In genomic region chr10:132934953-132935352, GRCh38 we compare ENCODE assay signal across 24 cellular contexts. TPM values are rescaled to one million over a fixed set of nuclear protein-coding genes. Genes with fewer than 3 reads are reported as not detected.
DNase-seq lines count a peak whose midpoint lies in the region; ATAC-seq and TF ChIP-seq lines count a peak whose summit lies in the region.
"Had no signal": no experiment of that assay in that cellular context is flagged by ENCODE, and none has a peak within 500 bp of the region (broad histone marks: within the 10 kb centered on the region; RNA-seq: fewer than 3 reads in every experiment).

No MANE protein-coding gene starts in this region.

- no peaks in the 10 kb centered on the region for H3K4me1 ChIP-seq in right cardiac atrium (ENCODE audit: control insufficient read depth, insufficient read depth, low read length)
- no peaks in the 10 kb centered on the region for H3K4me1 ChIP-seq in osteoblast (ENCODE audit: insufficient read depth, low read length)
- H3K4me1 ChIP-seq in upper lobe of right lung: no peaks in the 10 kb centered on the region
- H3K4me1 ChIP-seq: BE2C, HAP-1 had no signal

- ATAC-seq in Right ventricle myocardium inferior (no peak), right cardiac atrium (no peak), upper lobe of right lung (no peak), GM21529 (IDR thresholded peaks at IDR 0.05; ENCODE audit: unreplicated experiment) (no peak)
- ATAC-seq: GM12878 had no signal

- H2AFZ ChIP-seq in osteoblast (ENCODE audit: low read length): no peak overlapping the region

- intact Hi-C loops in Right ventricle myocardium inferior (cut with DNase I): no loop called here
- intact Hi-C loops in right cardiac atrium (cut with DNase I): loop anchor here in 1 of 4 donors (5.0 kb wide), 1 partner anchor 187 kb away; no protein-coding TSS in a partner anchor
- intact Hi-C loops in upper lobe of right lung (cut with DNase I): no loop called here

- H3K4me3 Mint-ChIP-seq in chondrocyte (ENCODE audit: unreplicated experiment): no peak overlapping the region
- H3K4me3 Mint-ChIP-seq in osteocyte (ENCODE audit: unreplicated experiment): no peak overlapping the region
- H3K4me3 Mint-ChIP-seq: CD14-positive monocyte; CD4-positive, alpha-beta T cell; CD8-positive, alpha-beta memory T cell; HFFc6 had no signal

- no peaks in the 10 kb centered on the region for H3K36me3 Mint-ChIP-seq in chondrocyte (ENCODE audit: low read depth)
- H3K36me3 Mint-ChIP-seq in osteocyte (ENCODE audit: unreplicated experiment): no peaks in the 10 kb centered on the region
- H3K36me3 Mint-ChIP-seq: CD14-positive monocyte; CD8-positive, alpha-beta memory T cell had no signal

- no peaks in the 10 kb centered on the region for H3K9me3 ChIP-seq in right cardiac atrium (ENCODE audit: control insufficient read depth, low read length)
- H3K9me3 ChIP-seq in osteoblast (ENCODE audit: low read depth, low read length): no peaks in the 10 kb centered on the region
- no peaks in the 10 kb centered on the region for H3K9me3 ChIP-seq in upper lobe of right lung
- H3K9me3 ChIP-seq: BE2C; BLaER1 treated with 17β-estradiol and CSF1 and Interleukin-3, amounts not matched to agents 10 nM and 100 nM; HAP-1 had no signal

- H3K4me2 ChIP-seq in osteoblast (ENCODE audit: insufficient read depth, low read length): no peak overlapping the region
- H3K4me2 ChIP-seq: BLaER1 treated with 17β-estradiol and CSF1 and Interleukin-3, amounts not matched to agents 10 nM and 100 nM had no signal

- 80% methylated on average over 6 of the region's 6 CpGs for WGBS in right cardiac atrium

- H3K4me3 ChIP-seq in right cardiac atrium (ENCODE audit: low read length) (no peak overlapping the region), osteoblast (ENCODE audit: insufficient read depth, low read length) (no peak overlapping the region), upper lobe of right lung (no peak overlapping the region)
- H3K4me3 ChIP-seq: BLaER1 treated with 17β-estradiol and CSF1 and Interleukin-3, amounts not matched to agents 10 nM and 100 nM; GM12878; HAP-1 had no signal

- no peaks in the 10 kb centered on the region for H3K4me1 Mint-ChIP-seq in chondrocyte (ENCODE audit: low read depth)
- H3K4me1 Mint-ChIP-seq in osteocyte (ENCODE audit: unreplicated experiment): no peaks in the 10 kb centered on the region
- H3K4me1 Mint-ChIP-seq: CD14-positive monocyte; CD8-positive, alpha-beta memory T cell had no signal

- DNase-seq in Right ventricle myocardium inferior (ENCODE audit: missing footprints) (peak; percentile 4), right cardiac atrium (no peak), chondrocyte (ENCODE audit: low spot score) (peak; percentile 43), osteoblast (ENCODE audit: insufficient read length, low spot score, missing footprints) (peak; percentile 44), upper lobe of right lung (peak; percentile 9), osteocyte (ENCODE audit: extremely low spot score, unreplicated experiment) (no peak), NCI-H1105 (lab: John Stamatoyannopoulos, UW) (no peak)
- DNase-seq: ACHN; AML-193; BE2C; CD8-positive, alpha-beta memory T cell; DMS 273 treated with DMSO at 0.1 percent for 48 hours; DMS79; EL; GDM1; GOT3; HFFc6 had no signal

- H3K27ac ChIP-seq in right cardiac atrium (ENCODE audit: low read length) (no peak overlapping the region), osteoblast (ENCODE audit: low read depth, low read length) (no peak overlapping the region), upper lobe of right lung (no peak overlapping the region)
- H3K27ac ChIP-seq: 22Rv1; BLaER1 treated with 17β-estradiol and CSF1 and Interleukin-3, amounts not matched to agents 10 nM and 100 nM had no signal

- H3K27me3 Mint-ChIP-seq in chondrocyte (ENCODE audit: low read depth): no peaks in the 10 kb centered on the region
- no peaks in the 10 kb centered on the region for H3K27me3 Mint-ChIP-seq in osteocyte (ENCODE audit: unreplicated experiment)

- no peaks in the 10 kb centered on the region for H3K36me3 ChIP-seq in osteoblast (ENCODE audit: insufficient read depth, low read length)
- H3K36me3 ChIP-seq in upper lobe of right lung: no peaks in the 10 kb centered on the region
- H3K36me3 ChIP-seq: BE2C; BLaER1 treated with 17β-estradiol and CSF1 and Interleukin-3, amounts not matched to agents 10 nM and 100 nM; HAP-1 had no signal

- H3K27ac Mint-ChIP-seq in chondrocyte (ENCODE audit: unreplicated experiment) (no peak overlapping the region), osteocyte (ENCODE audit: unreplicated experiment) (no peak overlapping the region)
- H3K27ac Mint-ChIP-seq: CD14-positive monocyte; CD4-positive, alpha-beta T cell; CD8-positive, alpha-beta memory T cell; HFFc6 had no signal

- no peaks in the 10 kb centered on the region for H3K79me2 ChIP-seq in osteoblast (ENCODE audit: insufficient read depth, low read length)

- no peaks in the 10 kb centered on the region for H3K27me3 ChIP-seq in right cardiac atrium (ENCODE audit: control insufficient read depth, insufficient read depth)
- H3K27me3 ChIP-seq in osteoblast (ENCODE audit: insufficient read depth, low read length): no peaks in the 10 kb centered on the region
- peaks cover 15% of the 10 kb centered on the region for H3K27me3 ChIP-seq in upper lobe of right lung

- TF ChIP-seq CTCF in chondrocyte (IDR thresholded peaks at IDR 0.05) (no peak), osteoblast (IDR thresholded peaks at IDR 0.05; ENCODE audit: extremely low read depth, low read depth, low read length) (no peak), upper lobe of right lung (IDR thresholded peaks at IDR 0.05) (no peak), osteocyte (IDR thresholded peaks at IDR 0.05) (no peak)

- no peaks in the 10 kb centered on the region for H4K20me1 ChIP-seq in osteoblast (ENCODE audit: insufficient read depth, low read length)

- H3K9me3 Mint-ChIP-seq in chondrocyte (ENCODE audit: low read depth) (no peaks in the 10 kb centered on the region), osteocyte (ENCODE audit: unreplicated experiment) (no peaks in the 10 kb centered on the region)
- H3K9me3 Mint-ChIP-seq: CD4-positive, alpha-beta T cell; CD8-positive, alpha-beta memory T cell; HFFc6 had no signal

RNA-seq across cellular contexts. Expression of gene CFAP46, which starts 7.4 kb away (rescaled TPM):
- total RNA-seq in Right ventricle myocardium inferior (0.57 TPM), right cardiac atrium (1 to 10 TPM; 1.5 to 1.8 (median 1.7) TPM), chondrocyte (0.49 to 0.92 TPM (median 0.89 TPM) in 3 replicates), osteoblast (under 0.01 and 0.29 TPM in 2 replicates), upper lobe of right lung (0.52 TPM), osteocyte (0.50 and 0.56 TPM in 2 replicates)
- 1.00 TPM for polyA plus RNA-seq in right cardiac atrium
- total RNA-seq: CD4-positive, alpha-beta T cell; GM12878 had no signal
- polyA plus RNA-seq: CD14-positive monocyte; CD8-positive, alpha-beta memory T cell had no signal

Comparison
In these comparisons a context has a peak if more than half of its experiments do, and no peak if none do; other contexts are left out.
1. DNase-seq: peak in Right ventricle myocardium inferior (single experiment), chondrocyte (single experiment), osteoblast (single experiment) and upper lobe of right lung (single experiment); none in right cardiac atrium (0 of 3), osteocyte (single experiment) and NCI-H1105 (single experiment).